In genomic region chr1:111216751-111217150, GRCh38 we compare ENCODE assay signal across 15 cellular contexts. TPM values are rescaled to one million over a fixed set of nuclear protein-coding genes. Genes with fewer than 3 reads are reported as not detected.
DNase-seq lines count a peak whose midpoint lies in the region; ATAC-seq and TF ChIP-seq lines count a peak whose summit lies in the region.
"Had no signal": no experiment of that assay in that cellular context is flagged by ENCODE, and none has a peak within 500 bp of the region (broad histone marks: within the 10 kb centered on the region; RNA-seq: fewer than 3 reads in every experiment).

No MANE protein-coding gene starts in this region.

- H3K4me2 ChIP-seq in BLaER1 treated with 17β-estradiol and CSF1 and Interleukin-3, amounts not matched to agents 10 nM and 100 nM: peak overlapping the region; percentile 73 to 93 (median 82)

- peaks cover 93% of the 10 kb centered on the region for H3K4me1 Mint-ChIP-seq in activated CD8-positive, alpha-beta T cell treated with anti-CD3 and anti-CD28 coated beads for 36 hours (ENCODE audit: low read depth)
- peaks cover 85 to 96% (median 92%) of the 10 kb centered on the region in 3 donors for H3K4me1 Mint-ChIP-seq in naive B cell

- DNase-seq in GM12865 (ENCODE audit: low read depth) (peak; percentile 52), naive B cell (no peak), HuH-7 (ENCODE audit: low spot score) (no peak), esophagus squamous epithelium (lab: John Stamatoyannopoulos, UW) (no peak), NCI-H1694 treated with DMSO at 0.1 percent for 48 hours (lab: John Stamatoyannopoulos, UW) (no peak)
- no peak for DNase-seq in activated CD8-positive, alpha-beta T cell treated with anti-CD3 and anti-CD28 coated beads for 36 hours
- DNase-seq: DMS79, foreskin melanocyte, NCI-H187 treated with DMSO at 0.1 percent for 48 hours, NCI-H526 treated with DMSO at 0.1 percent for 48 hours, nucleus accumbens had no signal

- H3K9me3 ChIP-seq in BLaER1 treated with 17β-estradiol and CSF1 and Interleukin-3, amounts not matched to agents 10 nM and 100 nM (replicated peaks in 1 of 11): peaks cover 0 to 9% (median 0%) of the 10 kb centered on the region in 11 experiments; a peak in 4 of 22 replicates
- no peaks in the 10 kb centered on the region for H3K9me3 ChIP-seq in esophagus squamous epithelium

- 77 to 85% methylated on average over 5 of the region's 5 CpGs for WGBS in esophagus squamous epithelium, 2 donors

- TF ChIP-seq POLR2A in esophagus squamous epithelium (IDR thresholded peaks at IDR 0.05): no peak

- peaks cover 8% of the 10 kb centered on the region for H3K9me3 Mint-ChIP-seq in activated CD8-positive, alpha-beta T cell treated with anti-CD3 and anti-CD28 coated beads for 36 hours
- H3K9me3 Mint-ChIP-seq in naive B cell: peaks cover 0 to 4% (median 2%) of the 10 kb centered on the region in 7 donors

- no peak overlapping the region for H3K4me3 ChIP-seq in BLaER1 treated with 17β-estradiol and CSF1 and Interleukin-3, amounts not matched to agents 10 nM and 100 nM
- H3K4me3 ChIP-seq in GM12865 (ENCODE audit: low read depth, low read length): peak overlapping the region; percentile 37
- no peak overlapping the region for H3K4me3 ChIP-seq in esophagus squamous epithelium

- peaks cover 91 to 100% (median 93%) of the 10 kb centered on the region in 10 experiments for H3K4me1 ChIP-seq in BLaER1 treated with 17β-estradiol and CSF1 and Interleukin-3, amounts not matched to agents 10 nM and 100 nM
- peaks cover 5 to 58% (median 16%) of the 10 kb centered on the region in 3 donors for H3K4me1 ChIP-seq in esophagus squamous epithelium

- CTCF ChIA-PET in activated CD8-positive, alpha-beta T cell treated with anti-CD3 and anti-CD28 coated beads for 36 hours (lab: Charles Lee): interaction anchor here (1.2 to 8.7 kb wide), 4 partner anchors 10 to 509 kb away, joined by 3 to 150 read pairs (median 9); partner anchors contain the start of gene DENND2D

- H3K27ac Mint-ChIP-seq in activated CD8-positive, alpha-beta T cell treated with anti-CD3 and anti-CD28 coated beads for 36 hours: peak overlapping the region; percentile 93
- H3K27ac Mint-ChIP-seq in naive B cell: peak overlapping the region; percentile 75 to 99 (median 96)

- ATAC-seq in activated CD8-positive, alpha-beta T cell treated with anti-CD3 and anti-CD28 coated beads for 36 hours: no peak
- ATAC-seq in naive B cell (ENCODE audit: low read depth in 2 of 2) (no peak), HG03469 (IDR thresholded peaks at IDR 0.05; ENCODE audit: unreplicated experiment) (no peak)

- H3K27me3 ChIP-seq in BLaER1 treated with 17β-estradiol and CSF1 and Interleukin-3, amounts not matched to agents 10 nM and 100 nM: no peaks in the 10 kb centered on the region
- no peaks in the 10 kb centered on the region for H3K27me3 ChIP-seq in esophagus squamous epithelium

- TF ChIP-seq CTCF in GM12865 (IDR thresholded peaks at IDR 0.05; ENCODE audit: insufficient read depth, low read depth, low read length, missing control alignments) (no peak), esophagus squamous epithelium (IDR thresholded peaks at IDR 0.05) (no peak)
- TF ChIP-seq CTCF in activated CD8-positive, alpha-beta T cell treated with anti-CD3 and anti-CD28 coated beads for 36 hours (IDR thresholded peaks at IDR 0.05): no peak

- peaks cover 10% of the 10 kb centered on the region for H3K36me3 Mint-ChIP-seq in activated CD8-positive, alpha-beta T cell treated with anti-CD3 and anti-CD28 coated beads for 36 hours (ENCODE audit: low read depth)
- peaks cover 0 to 7% of the 10 kb centered on the region in 2 donors for H3K36me3 Mint-ChIP-seq in naive B cell

- H3K4me3 Mint-ChIP-seq in activated CD8-positive, alpha-beta T cell treated with anti-CD3 and anti-CD28 coated beads for 36 hours: peak overlapping the region; percentile 77
- peak overlapping the region; percentile 23 to 85 (median 74) for H3K4me3 Mint-ChIP-seq in naive B cell

- intact Hi-C loops in activated CD8-positive, alpha-beta T cell treated with anti-CD3 and anti-CD28 coated beads for 36 hours (cut with micrococcal nuclease): loop anchor here (5.0 to 10.0 kb wide), 6 partner anchors 231 to 584 kb away; partner anchors contain the start of genes ATP5PB, KCNA3 and WDR77
- intact Hi-C loops in esophagus squamous epithelium (cut with DNase I): no loop called here

- H3K36me3 ChIP-seq in BLaER1 treated with 17β-estradiol and CSF1 and Interleukin-3, amounts not matched to agents 10 nM and 100 nM: no peaks in the 10 kb centered on the region
- H3K36me3 ChIP-seq in esophagus squamous epithelium: no peaks in the 10 kb centered on the region

- POLR2A ChIA-PET in activated CD8-positive, alpha-beta T cell treated with anti-CD3 and anti-CD28 coated beads for 36 hours (lab: Charles Lee): interaction anchor here (0.8 to 10.3 kb wide), 7 partner anchors 17 to 337 kb away, joined by 3 to 245 read pairs (median 13); partner anchors contain the start of genes CEPT1, DENND2D and DRAM2

- H3K27ac ChIP-seq in BLaER1 treated with 17β-estradiol and CSF1 and Interleukin-3, amounts not matched to agents 10 nM and 100 nM: peak overlapping the region; percentile 67 to 87 (median 82); a peak in 21 of 22 replicates
- H3K27ac ChIP-seq in esophagus squamous epithelium: peak overlapping the region in 1 of 4 donors; percentile 44

- H4K20me1 ChIP-seq in BLaER1 treated with 17β-estradiol and CSF1 and Interleukin-3, amounts not matched to agents 10 nM and 100 nM: no peaks in the 10 kb centered on the region

- H3K27me3 Mint-ChIP-seq in activated CD8-positive, alpha-beta T cell treated with anti-CD3 and anti-CD28 coated beads for 36 hours: no peaks in the 10 kb centered on the region
- H3K27me3 Mint-ChIP-seq in naive B cell: peaks cover 0 to 4% (median 0%) of the 10 kb centered on the region in 3 donors

- peak overlapping the region in 5 of 11 experiments; percentile 66 to 76 (median 69); a peak in 7 of 22 replicates for H3K9ac ChIP-seq in BLaER1 treated with 17β-estradiol and CSF1 and Interleukin-3, amounts not matched to agents 10 nM and 100 nM
- H3K9ac ChIP-seq: KMS-11 had no signal

RNA-seq across cellular contexts. Expression of gene CHI3L2, which starts 10.8 kb away (rescaled TPM):
- 10 to 100 TPM in 1 of 2 experiments, 1 to 10 TPM in 1; 9.2 to 10.4 TPM for total RNA-seq in activated CD8-positive, alpha-beta T cell treated with anti-CD3 and anti-CD28 coated beads for 36 hours
- 100 to 1,000 TPM in 4 of 6 donors, 10 to 100 TPM in 2; 42.6 to 239 (median 159) TPM for polyA plus RNA-seq in naive B cell (ENCODE audit: low read depth in 6 of 6)
- total RNA-seq in esophagus squamous epithelium: 10 to 100 TPM in 1 of 4 donors, 1 to 10 TPM in 2, under 1 TPM in 1; 0.57 to 42.4 (median 1.8) TPM
- total RNA-seq: lung microvascular endothelial cell had no signal

RNA-seq across cellular contexts. Expression of gene DENND2D, which starts 16.3 kb away (rescaled TPM):
- 100 to 1,000 TPM; 201 to 208 TPM for total RNA-seq in activated CD8-positive, alpha-beta T cell treated with anti-CD3 and anti-CD28 coated beads for 36 hours
- 100 to 1,000 TPM in 2 of 6 donors, 10 to 100 TPM in 4; 60.2 to 124 (median 82.6) TPM for polyA plus RNA-seq in naive B cell (ENCODE audit: low read depth in 6 of 6)
- 10 to 100 TPM; 55.3 to 73.3 (median 66.5) TPM for total RNA-seq in esophagus squamous epithelium
